ENCODE assay signal across 11 cellular contexts in the genomic region with DNA sequence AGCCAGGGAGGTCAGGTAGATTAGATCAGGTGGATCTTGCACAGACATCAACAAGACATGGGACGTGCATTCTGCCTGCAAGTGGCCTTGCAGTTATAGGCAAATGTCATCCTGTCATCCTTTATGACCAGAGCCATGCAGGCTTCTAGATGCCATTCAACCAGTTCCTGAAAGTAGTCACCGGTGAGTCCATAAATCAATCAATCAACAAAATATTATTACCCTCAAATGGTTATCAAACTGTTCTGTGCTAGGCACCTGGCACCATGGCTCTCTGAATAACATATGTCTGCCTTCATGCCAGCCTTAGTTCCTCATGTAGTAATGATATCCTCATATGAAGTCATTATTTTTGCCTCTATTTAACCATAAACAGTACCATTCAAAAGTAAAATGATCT.
A peak's percentile ranks its signal among the peaks of the same experiment; 100 is the strongest.
DNase-seq lines count a peak whose midpoint lies in the region; TF ChIP-seq lines count a peak whose summit lies in the region.
"Had no signal": no experiment of that assay in that cellular context is flagged by ENCODE, and none has a peak within 500 bp of the region (broad histone marks: within the 10 kb centered on the region; RNA-seq: fewer than 3 reads in every experiment).

No MANE protein-coding gene starts in this region.

- no peak for TF ChIP-seq CTCF in OCI-LY7 (conservative IDR thresholded peaks at IDR 0.05; ENCODE audit: low read length)

- no peak for DNase-seq in T-helper 2 cell treated with Interferon-gamma antibody and Interleukin-4, amounts not matched to agents 5 μg/mL and 100 μg/mL, for 36 hours (ENCODE audit: low spot score)
- DNase-seq in T-helper 2 cell, result no peak
- no peak for DNase-seq in activated T-helper 2 cell treated with anti-CD3 and anti-CD28 coated beads, Interferon-gamma antibody, Interleukin-2, Interleukin-4, amounts not matched to agents 10 μg/mL and 5 μg/mL and 100 μg/mL, durations not matched to agents 14 hours and 24 hours and 36 hours (ENCODE audit: low spot score)
- no peak for DNase-seq in ecto neural progenitor cell (ENCODE audit: low spot score)
- DNase-seq in OCI-LY7 (ENCODE audit: low spot score), result no peak
- no peak for DNase-seq in NCI-H2196 treated with DMSO at 0.1 percent for 48 hours (lab: John Stamatoyannopoulos, UW; ENCODE audit: unreplicated experiment)
- DNase-seq: effector CD8-positive, alpha-beta T cell; immature natural killer cell; Kasumi-1 had no signal

- H3K4me2 ChIP-seq in OCI-LY7 (ENCODE audit: low read length), result no peak overlapping the region

- intact Hi-C loops in activated T-helper 2 cell treated with anti-CD3 and anti-CD28 coated beads, Interferon-gamma antibody, Interleukin-2, Interleukin-4, amounts not matched to agents 10 μg/mL and 5 μg/mL and 100 μg/mL, durations not matched to agents 14 hours and 24 hours and 36 hours (cut with micrococcal nuclease), result loop anchor here (1.0 to 2.0 kb wide), 5 partner anchors 8 to 105 kb away; no protein-coding TSS in a partner anchor
- intact Hi-C loops in OCI-LY7 (cut with micrococcal nuclease; ENCODE audit: unreplicated experiment), result no loop called here

- H3K36me3 Mint-ChIP-seq in T-helper 2 cell treated with Interferon-gamma antibody and Interleukin-4, amounts not matched to agents 5 μg/mL and 100 μg/mL, for 36 hours (ENCODE audit: low read depth), result peaks cover 6% of the 10 kb centered on the region
- H3K36me3 Mint-ChIP-seq in activated T-helper 2 cell treated with anti-CD3 and anti-CD28 coated beads, Interferon-gamma antibody, Interleukin-2, Interleukin-4, amounts not matched to agents 10 μg/mL and 5 μg/mL and 100 μg/mL, durations not matched to agents 14 hours and 24 hours and 36 hours (ENCODE audit: low read depth), result peaks cover 59% of the 10 kb centered on the region
- H3K36me3 Mint-ChIP-seq: immature natural killer cell had no signal

- H3K79me2 ChIP-seq in OCI-LY7 (ENCODE audit: insufficient read depth, low read depth, low read length), result no peaks in the 10 kb centered on the region

- peaks cover 3% of the 10 kb centered on the region for H3K9me3 Mint-ChIP-seq in T-helper 2 cell treated with Interferon-gamma antibody and Interleukin-4, amounts not matched to agents 5 μg/mL and 100 μg/mL, for 36 hours
- H3K9me3 Mint-ChIP-seq in activated T-helper 2 cell treated with anti-CD3 and anti-CD28 coated beads, Interferon-gamma antibody, Interleukin-2, Interleukin-4, amounts not matched to agents 10 μg/mL and 5 μg/mL and 100 μg/mL, durations not matched to agents 14 hours and 24 hours and 36 hours, result peaks cover 3% of the 10 kb centered on the region
- H3K9me3 Mint-ChIP-seq: immature natural killer cell had no signal

- H3K4me1 Mint-ChIP-seq in T-helper 2 cell treated with Interferon-gamma antibody and Interleukin-4, amounts not matched to agents 5 μg/mL and 100 μg/mL, for 36 hours (ENCODE audit: low read depth), result peaks cover 62% of the 10 kb centered on the region
- H3K4me1 Mint-ChIP-seq in activated T-helper 2 cell treated with anti-CD3 and anti-CD28 coated beads, Interferon-gamma antibody, Interleukin-2, Interleukin-4, amounts not matched to agents 10 μg/mL and 5 μg/mL and 100 μg/mL, durations not matched to agents 14 hours and 24 hours and 36 hours (ENCODE audit: low read depth), result peaks cover 77% of the 10 kb centered on the region

- H3K27me3 ChIP-seq in layer of hippocampus (ENCODE audit: control insufficient read depth, insufficient read depth, low read length) (no peaks in the 10 kb centered on the region), stomach smooth muscle (ENCODE audit: control insufficient read depth in 1 of 2, insufficient read depth in 2 of 2, low read length in 2 of 2) (no peaks in the 10 kb centered on the region)

- H3K9me3 ChIP-seq in stomach smooth muscle (ENCODE audit: control insufficient read depth in 2 of 2, low read length in 2 of 2), result no peaks in the 10 kb centered on the region
- no peaks in the 10 kb centered on the region for H3K9me3 ChIP-seq in OCI-LY7 (ENCODE audit: low read length)

- H3K4me3 ChIP-seq in stomach smooth muscle (ENCODE audit: low read length in 2 of 2) (no peak overlapping the region), OCI-LY7 (ENCODE audit: low read depth, low read length, poor library complexity, severe bottlenecking) (no peak overlapping the region)

- no peak overlapping the region for H3K4me3 Mint-ChIP-seq in T-helper 2 cell treated with Interferon-gamma antibody and Interleukin-4, amounts not matched to agents 5 μg/mL and 100 μg/mL, for 36 hours
- peak overlapping the region; percentile 91 for H3K4me3 Mint-ChIP-seq in activated T-helper 2 cell treated with anti-CD3 and anti-CD28 coated beads, Interferon-gamma antibody, Interleukin-2, Interleukin-4, amounts not matched to agents 10 μg/mL and 5 μg/mL and 100 μg/mL, durations not matched to agents 14 hours and 24 hours and 36 hours (ENCODE audit: low read depth)

- no peaks in the 10 kb centered on the region for H3K36me3 ChIP-seq in stomach smooth muscle (ENCODE audit: control insufficient read depth in 2 of 2, insufficient read depth in 2 of 2, low read length in 2 of 2)
- H3K36me3 ChIP-seq in OCI-LY7 (ENCODE audit: insufficient read depth, low read length), result no peaks in the 10 kb centered on the region

- CTCF ChIA-PET in OCI-LY7 (lab: Charles Lee; ENCODE audit: unreplicated experiment), result interaction anchor here (1.4 kb wide), 1 partner anchor 17 kb away, joined by 4 read pairs; no protein-coding TSS in a partner anchor

- H3K27ac Mint-ChIP-seq in T-helper 2 cell treated with Interferon-gamma antibody and Interleukin-4, amounts not matched to agents 5 μg/mL and 100 μg/mL, for 36 hours, result peak overlapping the region; percentile 98
- H3K27ac Mint-ChIP-seq in activated T-helper 2 cell treated with anti-CD3 and anti-CD28 coated beads, Interferon-gamma antibody, Interleukin-2, Interleukin-4, amounts not matched to agents 10 μg/mL and 5 μg/mL and 100 μg/mL, durations not matched to agents 14 hours and 24 hours and 36 hours, result peak overlapping the region; percentile 97

- H3K9ac ChIP-seq in stomach smooth muscle (ENCODE audit: low read length in 2 of 2), result peak overlapping the region in 1 of 2 donors; percentile 13

- H3K27ac ChIP-seq in layer of hippocampus (ENCODE audit: low read depth, low read length) (peak overlapping the region; percentile 92), stomach smooth muscle (ENCODE audit: low read length) (peak overlapping the region; percentile 96), OCI-LY7 (ENCODE audit: low read depth, low read length, poor library complexity, severe bottlenecking) (no peak overlapping the region)

- no TSS peak for BruUV-seq in OCI-LY7 (replicated peaks; lab: Mats Ljungman, UMichigan)

- no peaks in the 10 kb centered on the region for H4K20me1 ChIP-seq in OCI-LY7 (ENCODE audit: insufficient read depth, low read length)

- H3K27me3 Mint-ChIP-seq in T-helper 2 cell treated with Interferon-gamma antibody and Interleukin-4, amounts not matched to agents 5 μg/mL and 100 μg/mL, for 36 hours (ENCODE audit: low read depth), result no peaks in the 10 kb centered on the region
- no peaks in the 10 kb centered on the region for H3K27me3 Mint-ChIP-seq in activated T-helper 2 cell treated with anti-CD3 and anti-CD28 coated beads, Interferon-gamma antibody, Interleukin-2, Interleukin-4, amounts not matched to agents 10 μg/mL and 5 μg/mL and 100 μg/mL, durations not matched to agents 14 hours and 24 hours and 36 hours (ENCODE audit: low read depth)

- H3K9me2 ChIP-seq in OCI-LY7 (ENCODE audit: insufficient read depth, low read length), result no peaks in the 10 kb centered on the region

- H3K4me1 ChIP-seq in stomach smooth muscle (ENCODE audit: control insufficient read depth, insufficient read depth, low read length) (peaks cover 62% of the 10 kb centered on the region), OCI-LY7 (ENCODE audit: insufficient read depth, low read length, poor library complexity, severe bottlenecking) (peaks cover 69% of the 10 kb centered on the region)

- POLR2A ChIA-PET in OCI-LY7 (lab: Charles Lee), result interaction anchor here (1.6 kb wide), 1 partner anchor 461 kb away, joined by 5 read pairs; no protein-coding TSS in a partner anchor

- H2AFZ ChIP-seq in OCI-LY7 (ENCODE audit: low read length), result no peak overlapping the region; the same call in 1 of the 2 replicates
